1 cellular context compared by ENCODE assay signal in the genomic region with DNA sequence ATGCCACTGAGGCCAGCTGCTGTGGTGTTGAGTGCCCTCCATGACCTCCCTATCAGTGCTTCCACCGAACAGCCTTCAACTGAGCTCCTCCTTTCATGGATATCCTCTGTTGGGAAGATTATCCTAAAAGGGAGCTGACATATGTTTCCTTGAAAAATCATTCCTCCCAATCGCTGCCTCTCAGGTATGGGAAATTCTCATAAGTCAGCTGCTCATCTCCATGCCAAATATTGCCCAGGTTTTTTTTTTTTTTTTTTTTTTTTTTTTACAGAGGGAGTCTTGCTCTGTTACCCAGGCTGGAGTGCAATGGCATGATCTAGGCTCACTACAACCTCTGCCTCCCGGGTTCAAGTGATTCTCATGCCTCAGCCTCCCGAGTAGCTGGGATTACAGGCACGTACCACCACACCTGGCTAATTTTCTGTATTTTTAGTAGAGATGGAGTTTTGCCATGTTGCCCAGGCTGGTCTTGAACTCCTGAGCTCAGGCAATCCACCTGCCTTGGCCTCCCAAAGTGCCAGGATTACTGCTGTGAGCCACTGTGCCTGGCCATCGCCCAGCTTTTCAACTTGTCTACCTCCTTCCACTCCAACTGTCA. TPM values are rescaled to one million over a fixed set of nuclear protein-coding genes. Genes with fewer than 3 reads are reported as not detected.
"Had no signal": no experiment of that assay in that cellular context is flagged by ENCODE, and none has a peak within 500 bp of the region (broad histone marks: within the 10 kb centered on the region; RNA-seq: fewer than 3 reads in every experiment).

No MANE protein-coding gene starts in this region.

RNA-seq across cellular contexts. Expression of gene ATP2A3, which starts 59.8 kb away (rescaled TPM):
- polyA plus RNA-seq: mammary epithelial cell had no signal
